In genomic region chr12:53700567-53700966, GRCh38 we compare ENCODE assay signal across 27 cellular contexts. TPM values are rescaled to one million over a fixed set of nuclear protein-coding genes. Genes with fewer than 3 reads are reported as not detected.
DNase-seq lines count a peak whose midpoint lies in the region; ATAC-seq and TF ChIP-seq lines count a peak whose summit lies in the region.
"Had no signal": no experiment of that assay in that cellular context is flagged by ENCODE, and none has a peak within 500 bp of the region (broad histone marks: within the 10 kb centered on the region; RNA-seq: fewer than 3 reads in every experiment).

No MANE protein-coding gene starts in this region.

- no peaks in the 10 kb centered on the region for H3K9me2 ChIP-seq in PC-3 (replicated peaks; ENCODE audit: low read length)

- peaks cover 6% of the 10 kb centered on the region for H3K4me1 ChIP-seq in HEK293 (ENCODE audit: control insufficient read depth, insufficient read depth, low read length)
- peaks cover 5% of the 10 kb centered on the region; the same call in 1 of the 2 replicates for H3K4me1 ChIP-seq in PC-3 (ENCODE audit: insufficient read depth, low read length)
- H3K4me1 ChIP-seq in trophoblast cell (ENCODE audit: control insufficient read depth in 1 of 2, insufficient read depth in 2 of 2, low read length in 2 of 2) = peaks cover 2 to 3% of the 10 kb centered on the region in 2 experiments
- H3K4me1 ChIP-seq: colonic mucosa, parathyroid adenoma had no signal

- no peak overlapping the region for H3K23ac ChIP-seq in trophoblast cell (ENCODE audit: low read length)

- H2AFZ ChIP-seq in PC-3 (ENCODE audit: low read length) = no peak overlapping the region
- H2AFZ ChIP-seq in trophoblast cell (ENCODE audit: insufficient read depth, low read length, poor library complexity) = no peak overlapping the region
- H2AFZ ChIP-seq: neural progenitor cell, parathyroid adenoma had no signal

- no peak overlapping the region for H2AK5ac ChIP-seq in trophoblast cell (ENCODE audit: low read length)

- CTCF ChIA-PET in HEK293 (lab: Yijun Ruan, JAX) (interaction anchor here (0.6 to 29.1 kb wide), 10 partner anchors 8 to 157 kb away, joined by 3 to 915 read pairs (median 6); no protein-coding TSS in a partner anchor), PC-3 (lab: Charles Lee) (interaction anchor here (0.5 to 2.5 kb wide), 3 partner anchors 43 to 175 kb away, joined by 6 to 15 read pairs (median 7); no protein-coding TSS in a partner anchor)

- H3K27ac ChIP-seq in HEK293 (ENCODE audit: extremely low read depth, low read depth, low read length) (no peak overlapping the region), PC-3 (ENCODE audit: low read length) (no peak overlapping the region), trophoblast cell (ENCODE audit: low read depth, low read length) (no peak overlapping the region)
- H3K27ac ChIP-seq: colonic mucosa, neural progenitor cell, parathyroid adenoma, upper lobe of left lung had no signal

- H3K36me3 ChIP-seq in HEK293 (ENCODE audit: control insufficient read depth in 2 of 2, insufficient read depth in 1 of 2, low read length in 2 of 2) (no peaks in the 10 kb centered on the region), PC-3 (ENCODE audit: low read depth, low read length) (no peaks in the 10 kb centered on the region), trophoblast cell (ENCODE audit: control insufficient read depth in 1 of 2, insufficient read depth in 2 of 2, low read length in 2 of 2) (no peaks in the 10 kb centered on the region)
- H3K36me3 ChIP-seq: colonic mucosa, neural progenitor cell, upper lobe of left lung had no signal

- H3K4me2 ChIP-seq in PC-3 (ENCODE audit: low read length) (no peak overlapping the region), trophoblast cell (ENCODE audit: low read length) (no peak overlapping the region)
- H3K4me2 ChIP-seq: neural progenitor cell had no signal

- H3K9ac ChIP-seq in PC-3 (ENCODE audit: low read length) (no peak overlapping the region), trophoblast cell (ENCODE audit: low read length) (no peak overlapping the region)
- H3K9ac ChIP-seq: neural progenitor cell, parathyroid adenoma had no signal

- H2BK12ac ChIP-seq in trophoblast cell (ENCODE audit: low read length) = no peak overlapping the region

- H3K9me3 ChIP-seq in HEK293 (ENCODE audit: control insufficient read depth, insufficient read depth, low read depth, low read length) (no peaks in the 10 kb centered on the region), PC-3 (ENCODE audit: low read length) (no peaks in the 10 kb centered on the region), trophoblast cell (ENCODE audit: insufficient read depth, low read depth, low read length) (peaks cover 1% of the 10 kb centered on the region)
- H3K9me3 ChIP-seq: colonic mucosa, upper lobe of left lung had no signal

- intact Hi-C loops in PC-3 (cut with micrococcal nuclease) = no loop called here

- H3F3A ChIP-seq in PC-3 (ENCODE audit: low read length, unreplicated experiment) = no peaks in the 10 kb centered on the region

- no peak overlapping the region for H3K14ac ChIP-seq in trophoblast cell (ENCODE audit: low read length)

- H4K8ac ChIP-seq in trophoblast cell (ENCODE audit: low read depth, low read length) = no peak overlapping the region

- POLR2A ChIA-PET in HEK293 (lab: Yijun Ruan, JAX) (interaction anchor here (0.9 kb wide), 1 partner anchor 52 kb away, joined by 3 read pairs; no protein-coding TSS in a partner anchor), PC-3 (lab: Charles Lee; ENCODE audit: unreplicated experiment) (no interaction called here)

- H3K27me3 ChIP-seq in PC-3 (ENCODE audit: low read length) (0 out of 2 replicates have a peak, but pooled peaks cover 4% of the 10 kb centered on the region), trophoblast cell (ENCODE audit: insufficient read depth, low read length) (peaks cover 25% of the 10 kb centered on the region)

- H4K20me1 ChIP-seq in PC-3 (ENCODE audit: low read length) = no peaks in the 10 kb centered on the region

- no peak overlapping the region for H4K91ac ChIP-seq in trophoblast cell (ENCODE audit: low read depth, low read length)

- H3K79me2 ChIP-seq in PC-3 (ENCODE audit: low read length) (no peaks in the 10 kb centered on the region), trophoblast cell (ENCODE audit: control insufficient read depth, insufficient read depth, low read length, poor library complexity) (no peaks in the 10 kb centered on the region)
- H3K79me2 ChIP-seq: parathyroid adenoma had no signal

- no peaks in the 10 kb centered on the region for H3K79me1 ChIP-seq in trophoblast cell (ENCODE audit: low read length)

- no TSS peak for BruUV-seq in PC-3 (replicated peaks; lab: Mats Ljungman, UMichigan)

- no peak overlapping the region for H2BK120ac ChIP-seq in trophoblast cell (ENCODE audit: insufficient read depth, low read length, poor library complexity)

- H3K4me3 ChIP-seq in AG10803 (ENCODE audit: low read length) (no peak overlapping the region), HEK293 (ENCODE audit: low read depth, low read length) (no peak overlapping the region), PC-3 (ENCODE audit: low read length) (no peak overlapping the region), fibroblast of the aortic adventitia (ENCODE audit: low read depth, low read length) (no peak overlapping the region), trophoblast cell (ENCODE audit: low read depth, low read length) (no peak overlapping the region)
- H3K4me3 ChIP-seq: colonic mucosa, neural progenitor cell, upper lobe of left lung had no signal

- no CpG with 5 or more reads among the region's 6 CpGs for WGBS in trophoblast cell (ENCODE audit: extremely low coverage, insufficient coverage, insufficient read length)

- TF ChIP-seq CTCF in AG10803 (conservative IDR thresholded peaks at IDR 0.05; ENCODE audit: low read length) (no peak), HEK293 (tag by site-specific recombination; IDR thresholded peaks at IDR 0.05) (0 out of 2 replicates have a peak, but pooled peaks have one; percentile 9), PC-3 (conservative IDR thresholded peaks at IDR 0.05; ENCODE audit: low read depth, low read length) (no peak), fibroblast of the aortic adventitia (IDR thresholded peaks at IDR 0.05; ENCODE audit: insufficient read depth, low read length) (no peak)

- ATAC-seq in PC-3 = no peak
- no peak for ATAC-seq in HG03521 (IDR thresholded peaks at IDR 0.05; ENCODE audit: unreplicated experiment)
- ATAC-seq: effector memory CD8-positive, alpha-beta T cell; left cardiac atrium had no signal

- no peak overlapping the region for H4K12ac ChIP-seq in trophoblast cell (ENCODE audit: low read depth, low read length)

- no peak overlapping the region for H3K18ac ChIP-seq in trophoblast cell (ENCODE audit: low read length)

- no peak overlapping the region for H3K4ac ChIP-seq in trophoblast cell (ENCODE audit: low read depth, low read length)

- no peak overlapping the region for H2BK5ac ChIP-seq in trophoblast cell (ENCODE audit: low read depth, low read length, poor library complexity)

- DNase-seq in AG10803 (ENCODE audit: low read depth) = peak; percentile 8
- peak; percentile 7 for DNase-seq in PC-3
- DNase-seq in fibroblast of the aortic adventitia (ENCODE audit: low read depth) = peak; percentile 18
- no peak for DNase-seq in trophoblast cell
- no peak for DNase-seq in NK-92 treated with Interleukin-12 subunit alpha and Interleukin-12 subunit beta, amount 100 ng/mL, for 24 hours (lab: John Stamatoyannopoulos, UW)
- DNase-seq in T-helper 9 cell = no peak
- DNase-seq: activated CD4-positive, alpha-beta memory T cell treated with anti-CD3 and anti-CD28 coated beads for 36 hours; activated CD4-positive, CD25-positive, alpha-beta regulatory T cell; activated CD8-positive, alpha-beta memory T cell treated with anti-CD3 and anti-CD28 coated beads, Interleukin-2, amount 50 U/mL, for 48 hours; activated naive CD4-positive, alpha-beta T cell treated with anti-CD3 and anti-CD28 coated beads, Interleukin-2, amount 10 ng/mL, durations not matched to agents 7 days and 5 days; colonic mucosa; effector memory CD8-positive, alpha-beta T cell; GDM1; H9; KBM-7; left cardiac atrium; NCI-H1694; SHP77 treated with DMSO at 0.1 percent for 48 hours; SW 1271; upper lobe of left lung had no signal

TF ChIP-seq in HEK293, 187 proteins besides CTCF, POLR2A, EP300 and RAD21:
- TF ChIP-seq ZNF169 (tag by site-specific recombination; IDR thresholded peaks at IDR 0.05) (no peak), HOXD13 (CRISPR knock-in tag; IDR thresholded peaks at IDR 0.05; ENCODE audit: borderline replicate concordance) (no peak), ZNF175 (tag by site-specific recombination; IDR thresholded peaks at IDR 0.05) (no peak), ZBTB17 (tag by site-specific recombination; IDR thresholded peaks at IDR 0.05) (peak; percentile 41; the same call in 1 of the 2 replicates)

RNA-seq across cellular contexts. Expression of gene ATP5MC2, which starts 24.7 kb away (rescaled TPM):
- total RNA-seq in PC-3 (2014; rRNA removed) (244 and 322 TPM in 2 replicates), fibroblast of the aortic adventitia (ENCODE audit: low replicate concordance) (45.2 and 147 TPM in 2 replicates)
- 232 and 239 TPM in 2 replicates for polyA plus RNA-seq in trophoblast cell (2013)

RNA-seq across cellular contexts. Expression of gene CALCOCO1, which starts 26.7 kb away (rescaled TPM):
- total RNA-seq in PC-3 (2014; rRNA removed) (20.4 and 30.6 TPM in 2 replicates), fibroblast of the aortic adventitia (ENCODE audit: low replicate concordance) (96.2 and 234 TPM in 2 replicates)
- 44.9 and 46.2 TPM in 2 replicates for polyA plus RNA-seq in trophoblast cell (2013)

RNA-seq across cellular contexts. Expression of gene CISTR, which starts 51.2 kb away (rescaled TPM):
- not detected in 2 replicates for total RNA-seq in PC-3 (2014; rRNA removed)
- total RNA-seq in fibroblast of the aortic adventitia (ENCODE audit: low replicate concordance) = not detected in 2 replicates
- polyA plus RNA-seq in trophoblast cell (2013) = not detected in 2 replicates
- total RNA-seq: activated CD4-positive, alpha-beta memory T cell treated with anti-CD3 and anti-CD28 coated beads for 36 hours; colonic mucosa; frontal cortex; H9; upper lobe of left lung had no signal
- polyA plus RNA-seq: BJ, esophagus had no signal

Comparison
In these comparisons a context has a peak if more than half of its experiments do, and no peak if none do; other contexts are left out.
1. DNase-seq: peak in AG10803 (single experiment), PC-3 (single experiment) and fibroblast of the aortic adventitia (single experiment); none in trophoblast cell (0 of 2), NK-92 treated with Interleukin-12 subunit alpha and Interleukin-12 subunit beta, amount 100 ng/mL, for 24 hours (single experiment) and T-helper 9 cell (single experiment).